Comparison of ENCODE assay signal across 8 cellular contexts in the genomic region with DNA sequence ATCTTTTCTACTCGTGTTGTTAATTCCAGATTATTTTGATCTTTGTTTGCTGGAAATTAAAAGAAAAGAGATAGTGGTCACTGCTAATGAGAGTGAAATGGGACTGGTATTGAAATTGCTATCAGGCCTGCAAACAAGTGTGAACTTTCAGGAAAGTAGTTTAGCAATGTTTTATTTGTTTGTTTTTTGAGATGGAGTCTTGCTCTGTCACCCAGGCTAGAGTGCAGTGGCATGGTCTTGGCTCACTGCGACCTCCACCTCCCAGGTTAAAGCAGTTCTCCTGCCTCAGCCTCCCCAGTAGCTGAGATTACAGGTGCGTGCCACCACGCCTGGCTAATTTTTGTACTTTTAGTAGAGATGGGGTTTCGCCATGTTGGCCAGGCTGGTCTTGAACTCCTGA. TPM values are rescaled to one million over a fixed set of nuclear protein-coding genes. Genes with fewer than 3 reads are reported as not detected.
DNase-seq lines count a peak whose midpoint lies in the region; ATAC-seq, FAIRE-seq and TF ChIP-seq lines count a peak whose summit lies in the region.
"Not testable (repeated sequence)": the region's sequence is repeated elsewhere in the genome, so short reads cannot be mapped to it uniquely, and the experiment has no call there.

No MANE protein-coding gene starts in this region.

- H3K9ac ChIP-seq in liver (ENCODE audit: low read depth in 1 of 2, low read length in 2 of 2); trophoblast cell (ENCODE audit: low read length): not testable (repeated sequence)

- not testable (repeated sequence) for H3K9me3 ChIP-seq in A549; HEK293 (ENCODE audit: control insufficient read depth, insufficient read depth, low read depth, low read length); RWPE2 (ENCODE audit: severe bottlenecking); liver (ENCODE audit: control insufficient read depth in 4 of 4, low read length in 3 of 4); trophoblast cell (ENCODE audit: insufficient read depth, low read depth, low read length)

- not testable (repeated sequence) for H3K4me3 ChIP-seq in A549; HEK293 (ENCODE audit: low read depth, low read length); RWPE2 (ENCODE audit: severe bottlenecking); liver (ENCODE audit: low read depth in 1 of 3, low read length in 3 of 3); trophoblast cell (ENCODE audit: low read depth, low read length)

- CTCF ChIA-PET in A549 (lab: Yijun Ruan, JAX), result interaction anchor here (1.0 to 6.4 kb wide), 2 partner anchors 8 to 120 kb away, joined by 3 to 47 read pairs; no protein-coding TSS in a partner anchor
- CTCF ChIA-PET in HEK293 (lab: Yijun Ruan, JAX), result interaction anchor here (1.8 kb wide), 1 partner anchor 119 kb away, joined by 9 read pairs; no protein-coding TSS in a partner anchor

- not testable (repeated sequence) for H4K8ac ChIP-seq in trophoblast cell (ENCODE audit: low read depth, low read length)

- H3K27me3 ChIP-seq in RWPE2 (ENCODE audit: insufficient read depth, poor library complexity, severe bottlenecking); liver (ENCODE audit: control insufficient read depth in 4 of 4, insufficient read depth in 4 of 4, low read length in 3 of 4); trophoblast cell (ENCODE audit: insufficient read depth, low read length): not testable (repeated sequence)

- H3K27me3 Mint-ChIP-seq in chondrocyte (ENCODE audit: low read depth), result not testable (repeated sequence)

- not testable (repeated sequence) for H2BK120ac ChIP-seq in trophoblast cell (ENCODE audit: insufficient read depth, low read length, poor library complexity)

- H3K27ac Mint-ChIP-seq in chondrocyte (ENCODE audit: unreplicated experiment), result peak overlapping the region; percentile 8

- H2BK5ac ChIP-seq in trophoblast cell (ENCODE audit: low read depth, low read length, poor library complexity), result not testable (repeated sequence)

- not testable (repeated sequence) for H2BK12ac ChIP-seq in trophoblast cell (ENCODE audit: low read length)

- TF ChIP-seq CTCF in A549 (IDR thresholded peaks at IDR 0.05); HEK293 (tag by site-specific recombination; IDR thresholded peaks at IDR 0.05); RWPE2 (IDR thresholded peaks at IDR 0.05; ENCODE audit: poor library complexity, severe bottlenecking); chondrocyte (IDR thresholded peaks at IDR 0.05); liver (IDR thresholded peaks at IDR 0.05; ENCODE audit: low read depth, low read length, missing input control): not testable (repeated sequence)

- H3K79me2 ChIP-seq in trophoblast cell (ENCODE audit: control insufficient read depth, insufficient read depth, low read length, poor library complexity), result peaks cover 10% of the 10 kb centered on the region

- H2AK5ac ChIP-seq in trophoblast cell (ENCODE audit: low read length), result not testable (repeated sequence)

- TF ChIP-seq POLR2A in A549 (IDR thresholded peaks at IDR 0.05; ENCODE audit: low read length), result not testable (repeated sequence)

- not testable (repeated sequence) for H3K36me3 Mint-ChIP-seq in chondrocyte (ENCODE audit: low read depth)

- H3K14ac ChIP-seq in trophoblast cell (ENCODE audit: low read length), result not testable (repeated sequence)

- TF ChIP-seq RAD21 in A549 (conservative IDR thresholded peaks at IDR 0.05 in 1 of 2, IDR thresholded peaks at IDR 0.05 in 1 of 2), result not testable (repeated sequence)
- peak in 1 of 2 donors; percentile 7 for TF ChIP-seq RAD21 in liver (IDR thresholded peaks at IDR 0.05)

- H2AFZ ChIP-seq in trophoblast cell (ENCODE audit: insufficient read depth, low read length, poor library complexity), result not testable (repeated sequence)

- not testable (repeated sequence) for ATAC-seq in A549; RWPE2 (ENCODE audit: low read depth); left lobe of liver

- H3K9me3 Mint-ChIP-seq in chondrocyte (ENCODE audit: low read depth), result not testable (repeated sequence)

- H3K4me2 ChIP-seq in A549; trophoblast cell (ENCODE audit: low read length): not testable (repeated sequence)

- POLR2A ChIA-PET in A549 (lab: Yijun Ruan, JAX), result not testable (repeated sequence)
- POLR2A ChIA-PET in HEK293 (lab: Yijun Ruan, JAX), result interaction anchor here (0.7 kb wide), 1 partner anchor 10 kb away, joined by 3 read pairs; no protein-coding TSS in a partner anchor

- H3K4me3 Mint-ChIP-seq in chondrocyte (ENCODE audit: unreplicated experiment), result not testable (repeated sequence)

- H3K36me3 ChIP-seq in HEK293 (ENCODE audit: control insufficient read depth in 2 of 2, insufficient read depth in 1 of 2, low read length in 2 of 2); liver (ENCODE audit: control insufficient read depth in 4 of 4, insufficient read depth in 3 of 4, low read depth in 1 of 4, low read length in 3 of 4); trophoblast cell (ENCODE audit: control insufficient read depth in 1 of 2, insufficient read depth in 2 of 2, low read length in 2 of 2): not testable (repeated sequence)
- peaks cover 11% of the 10 kb centered on the region for H3K36me3 ChIP-seq in RWPE2 (ENCODE audit: low read depth)

- WGBS in A549 (ENCODE audit: missing lambda C conversion rate), result 92% methylated on average over 5 of the region's 5 CpGs
- 74% methylated on average over 5 of the region's 5 CpGs for WGBS in liver
- WGBS in trophoblast cell (ENCODE audit: extremely low coverage, insufficient coverage, insufficient read length), result no CpG with 5 or more reads among the region's 5 CpGs

- H3K79me1 ChIP-seq in trophoblast cell (ENCODE audit: low read length), result not testable (repeated sequence)

- not testable (repeated sequence) for TF ChIP-seq EP300 in A549 (IDR thresholded peaks at IDR 0.05)

- FAIRE-seq in A549 (lab: Jason Lieb, UNC), result peak; percentile 79

- DNase-seq in A549 (ENCODE audit: low read depth in 1 of 2, low spot score in 1 of 2); RWPE2 (ENCODE audit: low spot score); chondrocyte (ENCODE audit: low spot score); trophoblast cell: not testable (repeated sequence)
- peak; percentile 32 for DNase-seq in activated CD8-positive, alpha-beta memory T cell treated with anti-CD3 and anti-CD28 coated beads for 24 hours
- peak; percentile 42 for DNase-seq in left lobe of liver (ENCODE audit: low spot score)

- H3K4me1 ChIP-seq in A549 (peaks cover 56% of the 10 kb centered on the region), HEK293 (ENCODE audit: control insufficient read depth, insufficient read depth, low read length) (peaks cover 23% of the 10 kb centered on the region), RWPE2 (ENCODE audit: insufficient read depth, poor library complexity, severe bottlenecking) (peaks cover 68% of the 10 kb centered on the region), liver (ENCODE audit: control insufficient read depth in 4 of 4, insufficient read depth in 4 of 4, low read length in 3 of 4) (peaks cover 18 to 39% (median 28%) of the 10 kb centered on the region in 4 donors)
- H3K4me1 ChIP-seq in trophoblast cell (ENCODE audit: control insufficient read depth in 1 of 2, insufficient read depth in 2 of 2, low read length in 2 of 2), result not testable (repeated sequence)

- H3K4ac ChIP-seq in trophoblast cell (ENCODE audit: low read depth, low read length), result peak overlapping the region; percentile 55

- not testable (repeated sequence) for H3K27ac ChIP-seq in A549; HEK293 (ENCODE audit: extremely low read depth, low read depth, low read length); trophoblast cell (ENCODE audit: low read depth, low read length)
- H3K27ac ChIP-seq in RWPE2 (ENCODE audit: poor library complexity, severe bottlenecking), result peak overlapping the region; percentile 91
- peak overlapping the region in 1 of 2 donors; percentile 66 for H3K27ac ChIP-seq in liver (ENCODE audit: low read depth in 1 of 2, low read length in 2 of 2)

- not testable (repeated sequence) for H4K12ac ChIP-seq in trophoblast cell (ENCODE audit: low read depth, low read length)

- peaks cover 51% of the 10 kb centered on the region for H3K4me1 Mint-ChIP-seq in chondrocyte (ENCODE audit: low read depth)

- not testable (repeated sequence) for H3K23ac ChIP-seq in trophoblast cell (ENCODE audit: low read length)

- not testable (repeated sequence) for H4K91ac ChIP-seq in trophoblast cell (ENCODE audit: low read depth, low read length)

- not testable (repeated sequence) for H3K18ac ChIP-seq in trophoblast cell (ENCODE audit: low read length)

TF ChIP-seq in HEK293, 187 proteins besides CTCF, POLR2A, EP300 and RAD21:
- peak; percentile 41; the same call in 1 of the 2 replicates for TF ChIP-seq PRDM1 (tag by site-specific recombination; IDR thresholded peaks at IDR 0.05)
TF ChIP-seq in HEK293: peak in this region for 1; not testable (repeated sequence) for 186.

RNA-seq across cellular contexts. Expression of a gene that starts 10.4 kb away (rescaled TPM):
- polyA plus RNA-seq in A549 (2011; rRNA removed) (48.5 and 51.9 TPM in 2 replicates), A549 (2017; fragmentation: RNase III; extraction: RNeasy Plus Mini Kit Qiagen cat#74134 plus additional on column Dnase treatment) (33.2 to 33.7 TPM (median 33.3 TPM) in 3 replicates), liver (10 to 100 TPM; 15.5 to 17.2 TPM)
- 17.2 and 22.8 TPM in 2 replicates for polyA plus RNA-seq in A549 (2012; cell fraction: cytosol; rRNA removed)
- polyA plus RNA-seq in A549 (2012; cell fraction: nucleus; rRNA removed), result 31.2 and 34.0 TPM in 2 replicates
- 67.2 and 74.8 TPM in 2 replicates for polyA minus RNA-seq in A549 (2011; rRNA and poly(A)+ RNA removed)
- total RNA-seq in chondrocyte (60.1 to 70.9 TPM (median 70.2 TPM) in 3 replicates), left lobe of liver (56.9 TPM), liver (10 to 100 TPM; 26.3 to 49.2 TPM)
- 22.3 and 23.6 TPM in 2 replicates for polyA plus RNA-seq in trophoblast cell (2013)

RNA-seq across cellular contexts. Expression of a gene that starts 20.5 kb away (rescaled TPM):
- polyA plus RNA-seq in A549 (2011; rRNA removed) (117 and 150 TPM in 2 replicates), A549 (2017; fragmentation: RNase III; extraction: RNeasy Plus Mini Kit Qiagen cat#74134 plus additional on column Dnase treatment) (318 to 329 TPM (median 325 TPM) in 3 replicates), liver (100 to 1,000 TPM in 1 of 2 donors, 10 to 100 TPM in 1; 86.9 to 168 TPM)
- 412 and 456 TPM in 2 replicates for polyA plus RNA-seq in A549 (2012; cell fraction: cytosol; rRNA removed)
- polyA plus RNA-seq in A549 (2012; cell fraction: nucleus; rRNA removed), result 284 and 292 TPM in 2 replicates
- polyA minus RNA-seq in A549 (2011; rRNA and poly(A)+ RNA removed), result 90.7 TPM in 2 replicates
- total RNA-seq in chondrocyte (168 to 189 TPM (median 173 TPM) in 3 replicates), left lobe of liver (89.1 TPM), liver (10 to 100 TPM; 28.3 to 71.2 TPM)
- 234 TPM in 2 replicates for polyA plus RNA-seq in trophoblast cell (2013)
